Comparison of ENCODE assay signal across 1 cellular context in the genomic region with DNA sequence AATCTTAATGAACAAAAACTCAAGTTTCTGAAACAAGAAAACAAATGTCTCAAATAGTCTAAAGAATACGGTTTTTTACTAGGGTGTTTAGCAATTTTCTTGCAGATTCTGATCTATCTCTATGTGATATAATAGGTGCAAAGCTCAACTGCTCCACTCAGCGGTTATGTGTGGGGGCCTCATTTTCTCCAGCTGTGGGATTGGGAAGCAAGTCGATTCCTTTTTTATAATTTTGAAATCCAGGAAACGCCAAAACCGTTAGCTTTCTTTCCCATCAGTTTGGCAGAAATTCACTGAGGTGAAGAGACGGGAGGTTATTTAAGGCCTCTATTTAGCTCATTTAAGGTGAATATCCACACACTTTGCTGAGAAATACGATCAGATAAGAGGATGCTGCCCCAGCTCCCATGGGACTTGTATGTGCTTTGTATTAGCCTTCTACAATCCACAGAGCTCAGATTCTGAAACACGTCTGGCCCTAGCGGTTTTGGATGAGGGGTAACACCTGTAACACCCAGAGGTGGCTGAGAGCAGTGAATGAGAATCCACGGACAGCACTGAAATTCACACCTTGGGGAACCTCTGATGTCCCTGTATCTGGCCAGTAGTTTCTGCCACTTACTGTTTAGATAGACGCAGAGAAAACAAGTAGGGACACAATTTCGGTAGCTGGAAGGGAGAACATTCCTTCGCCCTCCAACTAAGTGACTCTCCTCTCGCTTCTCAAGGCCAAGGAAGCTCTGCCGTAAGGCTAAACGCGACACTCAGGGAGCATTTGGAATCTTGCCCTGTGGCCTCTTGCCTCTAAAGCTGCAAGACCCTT.
TF ChIP-seq lines count a peak whose summit lies in the region.

No MANE protein-coding gene starts in this region.

TF ChIP-seq in A549, 52 proteins besides CTCF, POLR2A, EP300 and RAD21 (continued from another document):
- TF ChIP-seq, protein P1, sequence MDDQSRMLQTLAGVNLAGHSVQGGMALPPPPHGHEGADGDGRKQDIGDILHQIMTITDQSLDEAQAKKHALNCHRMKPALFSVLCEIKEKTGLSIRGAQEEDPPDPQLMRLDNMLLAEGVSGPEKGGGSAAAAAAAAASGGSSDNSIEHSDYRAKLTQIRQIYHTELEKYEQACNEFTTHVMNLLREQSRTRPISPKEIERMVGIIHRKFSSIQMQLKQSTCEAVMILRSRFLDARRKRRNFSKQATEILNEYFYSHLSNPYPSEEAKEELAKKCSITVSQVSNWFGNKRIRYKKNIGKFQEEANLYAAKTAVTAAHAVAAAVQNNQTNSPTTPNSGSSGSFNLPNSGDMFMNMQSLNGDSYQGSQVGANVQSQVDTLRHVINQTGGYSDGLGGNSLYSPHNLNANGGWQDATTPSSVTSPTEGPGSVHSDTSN (IDR thresholded peaks at IDR 0.05): no peak
- TF ChIP-seq JUNB (IDR thresholded peaks at IDR 0.05): no peak
- TF ChIP-seq, protein P2, sequence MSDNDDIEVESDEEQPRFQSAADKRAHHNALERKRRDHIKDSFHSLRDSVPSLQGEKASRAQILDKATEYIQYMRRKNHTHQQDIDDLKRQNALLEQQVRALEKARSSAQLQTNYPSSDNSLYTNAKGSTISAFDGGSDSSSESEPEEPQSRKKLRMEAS (IDR thresholded peaks at IDR 0.05): peak; percentile 48
- TF ChIP-seq FOSL2 (IDR thresholded peaks at IDR 0.05): no peak
- no peak for TF ChIP-seq FOSL2 (CRISPR knock-in tag; IDR thresholded peaks at IDR 0.05)
- no peak for TF ChIP-seq HOXA7 (CRISPR knock-in tag; IDR thresholded peaks at IDR 0.05)
- no peak for TF ChIP-seq JUN (IDR thresholded peaks at IDR 0.05)
- TF ChIP-seq CHD2 (IDR thresholded peaks at IDR 0.05; ENCODE audit: low read length, partially characterized antibody): no peak
- TF ChIP-seq SMC3 (IDR thresholded peaks at IDR 0.05): peak; percentile 98
- no peak for TF ChIP-seq MYC (IDR thresholded peaks at IDR 0.05; ENCODE audit: borderline replicate concordance, low read length)
- TF ChIP-seq ZFP36 (IDR thresholded peaks at IDR 0.05; ENCODE audit: borderline replicate concordance, partially characterized antibody): no peak
- peak; percentile 81 for TF ChIP-seq GATA3 (IDR thresholded peaks at IDR 0.05; ENCODE audit: borderline replicate concordance)
- TF ChIP-seq ESRRA (IDR thresholded peaks at IDR 0.05; ENCODE audit: borderline replicate concordance, low read length): no peak
- peak; percentile 44; the same call in 1 of the 2 replicates for TF ChIP-seq KDM5A (IDR thresholded peaks at IDR 0.05)
- no peak for TF ChIP-seq KDM1A (IDR thresholded peaks at IDR 0.05; ENCODE audit: low read depth)
- no peak for TF ChIP-seq SREBF2 (IDR thresholded peaks at IDR 0.05)
- no peak for TF ChIP-seq NFE2L2 (conservative IDR thresholded peaks at IDR 0.05; ENCODE audit: low read length)
- TF ChIP-seq ZC3H11A (IDR thresholded peaks at IDR 0.05): no peak
- no peak for TF ChIP-seq HEYL (CRISPR knock-in tag; IDR thresholded peaks at IDR 0.05)
- no peak for TF ChIP-seq CBX2 (IDR thresholded peaks at IDR 0.05; ENCODE audit: borderline replicate concordance, low read depth)
- no peak for TF ChIP-seq POLR2AphosphoS2 (conservative IDR thresholded peaks at IDR 0.05; ENCODE audit: low read length)
- TF ChIP-seq RCOR1 (IDR thresholded peaks at IDR 0.05; ENCODE audit: low read depth, low read length): no peak
- no peak for TF ChIP-seq RARB (CRISPR knock-in tag; IDR thresholded peaks at IDR 0.05)
- TF ChIP-seq MAFK (IDR thresholded peaks at IDR 0.05; ENCODE audit: partially characterized antibody): no peak
- peak; percentile 62 to 91; a peak in 3 of 4 replicates for TF ChIP-seq CEBPB (IDR thresholded peaks at IDR 0.05)
- no peak for TF ChIP-seq NR3C1 (IDR thresholded peaks at IDR 0.05)
- no peak for TF ChIP-seq FOXS1 (CRISPR knock-in tag; IDR thresholded peaks at IDR 0.05)
- TF ChIP-seq, protein P3, sequence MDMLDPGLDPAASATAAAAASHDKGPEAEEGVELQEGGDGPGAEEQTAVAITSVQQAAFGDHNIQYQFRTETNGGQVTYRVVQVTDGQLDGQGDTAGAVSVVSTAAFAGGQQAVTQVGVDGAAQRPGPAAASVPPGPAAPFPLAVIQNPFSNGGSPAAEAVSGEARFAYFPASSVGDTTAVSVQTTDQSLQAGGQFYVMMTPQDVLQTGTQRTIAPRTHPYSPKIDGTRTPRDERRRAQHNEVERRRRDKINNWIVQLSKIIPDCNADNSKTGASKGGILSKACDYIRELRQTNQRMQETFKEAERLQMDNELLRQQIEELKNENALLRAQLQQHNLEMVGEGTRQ (IDR thresholded peaks at IDR 0.05): no peak
- TF ChIP-seq CHD4 (IDR thresholded peaks at IDR 0.05; ENCODE audit: borderline replicate concordance): no peak
- TF ChIP-seq, protein P4, sequence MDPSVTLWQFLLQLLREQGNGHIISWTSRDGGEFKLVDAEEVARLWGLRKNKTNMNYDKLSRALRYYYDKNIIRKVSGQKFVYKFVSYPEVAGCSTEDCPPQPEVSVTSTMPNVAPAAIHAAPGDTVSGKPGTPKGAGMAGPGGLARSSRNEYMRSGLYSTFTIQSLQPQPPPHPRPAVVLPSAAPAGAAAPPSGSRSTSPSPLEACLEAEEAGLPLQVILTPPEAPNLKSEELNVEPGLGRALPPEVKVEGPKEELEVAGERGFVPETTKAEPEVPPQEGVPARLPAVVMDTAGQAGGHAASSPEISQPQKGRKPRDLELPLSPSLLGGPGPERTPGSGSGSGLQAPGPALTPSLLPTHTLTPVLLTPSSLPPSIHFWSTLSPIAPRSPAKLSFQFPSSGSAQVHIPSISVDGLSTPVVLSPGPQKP (IDR thresholded peaks at IDR 0.05; ENCODE audit: low read depth, low read length): no peak
- no peak for TF ChIP-seq RFX5 (IDR thresholded peaks at IDR 0.05)
- no peak for TF ChIP-seq TFCP2L1 (CRISPR knock-in tag; IDR thresholded peaks at IDR 0.05)
